Comparison of ENCODE assay signal across 18 cellular contexts in the genomic region with DNA sequence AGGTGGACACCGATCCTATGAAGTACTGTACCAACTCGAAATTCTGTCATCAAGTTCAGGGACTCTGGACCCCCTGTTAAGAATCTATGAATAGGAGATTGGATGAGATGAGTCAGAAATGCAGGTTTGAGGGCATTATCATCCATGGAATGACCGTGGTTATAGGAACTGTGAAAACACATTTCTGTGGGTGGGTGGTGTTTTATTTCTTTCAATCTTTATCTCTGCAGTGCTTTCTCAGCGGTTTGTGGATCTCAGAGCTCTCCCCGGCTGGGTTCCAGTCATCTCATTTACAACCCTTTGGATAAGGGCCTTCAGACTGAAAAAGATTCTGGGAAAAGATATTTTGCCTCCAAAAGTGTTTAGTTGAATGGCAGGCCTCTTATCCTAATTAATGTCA. TPM values are rescaled to one million over a fixed set of nuclear protein-coding genes. Genes with fewer than 3 reads are reported as not detected.
DNase-seq lines count a peak whose midpoint lies in the region; ATAC-seq and TF ChIP-seq lines count a peak whose summit lies in the region.
"Had no signal": no experiment of that assay in that cellular context is flagged by ENCODE, and none has a peak within 500 bp of the region (broad histone marks: within the 10 kb centered on the region; RNA-seq: fewer than 3 reads in every experiment).

No MANE protein-coding gene starts in this region.

- H3K4me3 ChIP-seq in astrocyte of the spinal cord (ENCODE audit: low read depth, low read length): no peak overlapping the region

- in situ Hi-C loops in astrocyte of the spinal cord (cut with HindIII; ENCODE audit: low sequenced_read_pairs): no loop called here

- peaks cover 4 to 8% (median 7%) of the 10 kb centered on the region in 3 donors for H3K27me3 Mint-ChIP-seq in CD14-positive monocyte (ENCODE audit: low read depth in 3 of 3)

- no peaks in the 10 kb centered on the region for H3K9me3 Mint-ChIP-seq in CD14-positive monocyte
- H3K9me3 Mint-ChIP-seq: CD8-positive, alpha-beta memory T cell had no signal

- H3K27ac Mint-ChIP-seq in CD14-positive monocyte: no peak overlapping the region
- H3K27ac Mint-ChIP-seq: B cell; CD8-positive, alpha-beta memory T cell had no signal

- intact Hi-C loops in CD14-positive monocyte (cut with micrococcal nuclease): no loop called here

- ATAC-seq in HG02610 (IDR thresholded peaks at IDR 0.05; ENCODE audit: unreplicated experiment): no peak
- ATAC-seq in HG02884 (IDR thresholded peaks at IDR 0.05; ENCODE audit: unreplicated experiment): no peak
- ATAC-seq in HG03097 (IDR thresholded peaks at IDR 0.05; ENCODE audit: low FRiP score, unreplicated experiment): no peak
- ATAC-seq: Panc1 had no signal

- no peak overlapping the region for H3K4me3 Mint-ChIP-seq in CD14-positive monocyte
- H3K4me3 Mint-ChIP-seq: B cell; CD8-positive, alpha-beta memory T cell had no signal

- peak; percentile 9 for DNase-seq in M059J (ENCODE audit: low read depth)
- peak; percentile 22 for DNase-seq in astrocyte of the spinal cord (ENCODE audit: low read depth, low spot score)
- peak; percentile 15 for DNase-seq in iris pigment epithelial cell (ENCODE audit: low read depth)
- DNase-seq in CD14-positive monocyte (ENCODE audit: low spot score): no peak
- DNase-seq: CD8-positive, alpha-beta memory T cell; DMS 273 treated with DMSO at 0.1 percent for 48 hours; DMS79; H7; KG1; MM.1S; NCI-H2029; NCI-H69; SHP77 had no signal

- TF ChIP-seq CTCF in astrocyte of the spinal cord (IDR thresholded peaks at IDR 0.05; ENCODE audit: low read depth, low read length) (no peak), CD14-positive monocyte (IDR thresholded peaks at IDR 0.05) (no peak)

- no peaks in the 10 kb centered on the region for H3K36me3 Mint-ChIP-seq in CD14-positive monocyte

- H3K4me1 Mint-ChIP-seq in CD14-positive monocyte: peaks cover 7% of the 10 kb centered on the region

RNA-seq across cellular contexts. Expression of gene ABHD17C, which starts 5.4 kb away (rescaled TPM):
- 3.2 and 7.2 TPM in 2 replicates for total RNA-seq in M059J (2014; rRNA removed; shearing (Covaris generic))
- under 1 TPM; 0.48 to 0.68 TPM for polyA plus RNA-seq in CD14-positive monocyte
